Comparison of ENCODE assay signal across 21 cellular contexts in the genomic region with DNA sequence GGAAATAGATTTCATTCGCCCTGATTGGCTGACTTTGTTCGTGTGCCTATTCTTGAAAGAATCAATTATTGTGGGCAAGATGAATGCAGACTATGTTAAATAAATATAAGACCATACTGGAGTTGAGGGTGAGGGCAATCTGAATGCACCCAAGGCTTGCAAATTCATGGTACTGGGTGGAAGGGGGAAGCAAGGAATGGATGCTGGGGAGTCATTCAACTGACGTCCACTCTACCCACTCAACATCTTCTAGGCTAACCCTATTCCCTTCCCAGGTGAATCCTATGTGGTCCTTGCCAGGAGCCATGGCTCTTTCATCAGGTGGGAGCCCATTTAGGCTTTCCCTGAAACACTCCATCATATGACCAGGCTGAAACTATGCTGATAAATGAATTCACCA. TPM values are rescaled to one million over a fixed set of nuclear protein-coding genes. Genes with fewer than 3 reads are reported as not detected.
DNase-seq lines count a peak whose midpoint lies in the region; ATAC-seq, FAIRE-seq and TF ChIP-seq lines count a peak whose summit lies in the region.
"Had no signal": no experiment of that assay in that cellular context is flagged by ENCODE, and none has a peak within 500 bp of the region (broad histone marks: within the 10 kb centered on the region; RNA-seq: fewer than 3 reads in every experiment).

No MANE protein-coding gene starts in this region.

- no peak for ATAC-seq in K562
- ATAC-seq in left ventricle myocardium superior, result no peak
- ATAC-seq: GM12878, GM23338 had no signal

- no peak for FAIRE-seq in K562 (lab: Jason Lieb, UNC)
- FAIRE-seq: G401.6, GM12878, GM18507, H54 had no signal

- H3K9me1 ChIP-seq in K562 (ENCODE audit: control insufficient read depth, insufficient read depth, low read length), result no peaks in the 10 kb centered on the region

- POLR2A ChIA-PET in K562 (lab: Yijun Ruan, JAX), result interaction anchor here (0.6 kb wide), 1 partner anchor 377 kb away, joined by 4 read pairs; no protein-coding TSS in a partner anchor

- in situ Hi-C loops in GM13976 (cut with MboI; ENCODE audit: low sequenced_read_pairs, unreplicated experiment) (no loop called here), K562 (cut with MboI) (no loop called here)

- H3K4me3 Mint-ChIP-seq in osteocyte (ENCODE audit: unreplicated experiment), result no peak overlapping the region
- H3K4me3 Mint-ChIP-seq: CD4-positive, alpha-beta memory T cell; GM23338 had no signal

- no peak overlapping the region for H3K27ac Mint-ChIP-seq in osteocyte (ENCODE audit: unreplicated experiment)
- H3K27ac Mint-ChIP-seq: CD4-positive, alpha-beta memory T cell; GM23338 had no signal

- H3K9me3 ChIP-seq in K562 (replicated peaks; ENCODE audit: control insufficient read depth, insufficient read depth, low read depth, low read length) (no peaks in the 10 kb centered on the region), smooth muscle cell (replicated peaks; ENCODE audit: low read depth) (no peaks in the 10 kb centered on the region)
- H3K9me3 ChIP-seq: HAP-1 had no signal

- H3K27ac ChIP-seq in K562 (ENCODE audit: extremely low read depth, low read depth, low read length), result no peak overlapping the region
- H3K27ac ChIP-seq in smooth muscle cell (ENCODE audit: low read depth), result no peak overlapping the region

- H3K4me1 ChIP-seq in K562 (replicated peaks in 1 of 2; ENCODE audit: control insufficient read depth in 2 of 2, insufficient read depth in 2 of 2, low read length in 2 of 2), result no peaks in the 10 kb centered on the region
- H3K4me1 ChIP-seq in smooth muscle cell (ENCODE audit: low read depth), result no peaks in the 10 kb centered on the region
- H3K4me1 ChIP-seq: HAP-1 had no signal

- no peak for TF ChIP-seq EP300 in K562 (IDR thresholded peaks at IDR 0.05; ENCODE audit: low read length)

- intact Hi-C loops in K562 (cut with micrococcal nuclease) (no loop called here), left ventricle myocardium superior (cut with micrococcal nuclease) (no loop called here)

- CTCF ChIA-PET in K562 (lab: Yijun Ruan, JAX; ENCODE audit: low intra/inter-chr PET ratio), result no interaction called here

- H3K4me2 ChIP-seq in K562 (ENCODE audit: insufficient read depth, low read length), result no peak overlapping the region
- H3K4me2 ChIP-seq in smooth muscle cell, result no peak overlapping the region
- H3K4me2 ChIP-seq: GM23338 had no signal

- H3K27me3 Mint-ChIP-seq in osteocyte (ENCODE audit: unreplicated experiment), result no peaks in the 10 kb centered on the region

- DNase-seq in GM13976 (ENCODE audit: low spot score) (peak; percentile 1), K562 (ENCODE audit: extremely low read depth in 1 of 4, low spot score in 3 of 4) (peak in 3 of 4 experiments; percentile 1 to 6 (median 3)), osteocyte (ENCODE audit: extremely low spot score, unreplicated experiment) (peak; percentile 62), NCI-H146 (lab: John Stamatoyannopoulos, UW) (no peak), left ventricle myocardium superior (no peak), smooth muscle cell (lab: John Stamatoyannopoulos, UW; ENCODE audit: unreplicated experiment) (no peak)
- DNase-seq: C1 segment of cervical spinal cord; Calu3; CD4-positive, alpha-beta memory T cell; COR-L47; DMS153; DND-41 had no signal

- H3K4me3 ChIP-seq in K562 (no peak overlapping the region), smooth muscle cell (no peak overlapping the region)
- H3K4me3 ChIP-seq: GM12878, GM23338, HAP-1 had no signal

- no peak for TF ChIP-seq POLR2A in K562 (conservative IDR thresholded peaks at IDR 0.05)

- no peak for TF ChIP-seq RAD21 in K562 (CRISPR knock-in tag; conservative IDR thresholded peaks at IDR 0.05 in 1 of 2, IDR thresholded peaks at IDR 0.05 in 1 of 2)

- H3K9ac ChIP-seq in K562 (ENCODE audit: insufficient read depth in 1 of 2, low read depth in 2 of 2, low read length in 2 of 2) (no peak overlapping the region), smooth muscle cell (ENCODE audit: low read depth) (no peak overlapping the region)

- no peaks in the 10 kb centered on the region for H4K20me1 ChIP-seq in K562 (replicated peaks; ENCODE audit: control insufficient read depth, insufficient read depth, low read length)
- H4K20me1 ChIP-seq in smooth muscle cell (ENCODE audit: low read depth), result no peaks in the 10 kb centered on the region

- no peaks in the 10 kb centered on the region for H3F3A ChIP-seq in smooth muscle cell (ENCODE audit: low read depth)

- no peaks in the 10 kb centered on the region for H3K79me2 ChIP-seq in K562 (ENCODE audit: control insufficient read depth, insufficient read depth, low read length)
- H3K79me2 ChIP-seq in smooth muscle cell (ENCODE audit: low read depth), result no peaks in the 10 kb centered on the region

- BruUV-seq in K562 (replicated peaks; lab: Mats Ljungman, UMichigan), result no TSS peak

- TF ChIP-seq CTCF in GM13976 (IDR thresholded peaks at IDR 0.05; ENCODE audit: borderline replicate concordance, control extremely low read depth, extremely low read depth, insufficient read depth, missing control alignments) (no peak), K562 (IDR thresholded peaks at IDR 0.05 in 2 of 3, conservative IDR thresholded peaks at IDR 0.05 in 1 of 3; ENCODE audit: insufficient read depth in 2 of 3, low read depth in 1 of 3, low read length in 3 of 3) (no peak), osteocyte (IDR thresholded peaks at IDR 0.05) (no peak), smooth muscle cell (IDR thresholded peaks at IDR 0.05; ENCODE audit: borderline replicate concordance, insufficient read depth, poor library complexity, severe bottlenecking) (no peak)

- H3K36me3 ChIP-seq in K562 (ENCODE audit: control insufficient read depth, insufficient read depth, low read length) (no peaks in the 10 kb centered on the region), smooth muscle cell (ENCODE audit: low read depth) (no peaks in the 10 kb centered on the region)
- H3K36me3 ChIP-seq: HAP-1 had no signal

- no peak overlapping the region for H2AFZ ChIP-seq in K562 (ENCODE audit: low read depth, low read length)
- H2AFZ ChIP-seq in smooth muscle cell (ENCODE audit: low read depth), result no peak overlapping the region
- H2AFZ ChIP-seq: GM23338 had no signal

- H3K9me3 Mint-ChIP-seq in osteocyte (ENCODE audit: unreplicated experiment), result peaks cover 8% of the 10 kb centered on the region

- H3K27me3 ChIP-seq in K562 (ENCODE audit: control insufficient read depth in 2 of 2, insufficient read depth in 2 of 2, low read length in 2 of 2) (peaks cover 2 to 6% of the 10 kb centered on the region in 2 experiments; a peak in 2 of 5 replicates), smooth muscle cell (ENCODE audit: low read depth) (no peaks in the 10 kb centered on the region)

- H3K4me1 Mint-ChIP-seq in osteocyte (ENCODE audit: unreplicated experiment), result no peaks in the 10 kb centered on the region
- H3K4me1 Mint-ChIP-seq: CD4-positive, alpha-beta memory T cell had no signal

- H3K36me3 Mint-ChIP-seq in osteocyte (ENCODE audit: unreplicated experiment), result no peaks in the 10 kb centered on the region
- H3K36me3 Mint-ChIP-seq: CD4-positive, alpha-beta memory T cell had no signal

- 0% methylated on average over 3 of the region's 3 CpGs for WGBS in K562 (ENCODE audit: insufficient coverage, low coverage, missing lambda C conversion rate)
- WGBS in smooth muscle cell (ENCODE audit: low lambda C conversion rate), result 68% methylated on average over 3 of the region's 3 CpGs

RNA-seq across cellular contexts. Expression of a gene that starts 5.7 kb away (rescaled TPM):
- total RNA-seq in K562 (2011; cell fraction: chromatin; rRNA removed; ENCODE audit: low replicate concordance), result not detected in 2 replicates
- total RNA-seq in K562 (2011; cell fraction: nucleolus; rRNA removed), result not detected in 2 replicates
- total RNA-seq in K562 (2011; cell fraction: nucleoplasm; rRNA removed), result not detected in 2 replicates
- not detected in 2 replicates for total RNA-seq in K562 (2014; rRNA removed)
- not detected in 2 replicates for total RNA-seq in K562 (2014; rRNA removed; fragmentation: Illumina TruSeq; extraction: Trizol)
- total RNA-seq in K562 (2015; rRNA removed; fragmentation: Illumina TruSeq; extraction: Trizol), result not detected in 2 replicates
- 0.56 and 0.69 TPM in 2 replicates for total RNA-seq in K562 (2021)
- not detected in 2 replicates for polyA plus RNA-seq in K562 (2011; rRNA removed)
- not detected in 2 replicates for polyA plus RNA-seq in K562 (2011; cell fraction: cytosol; rRNA removed)
- polyA plus RNA-seq in K562 (2011; cell fraction: nucleus; rRNA removed), result not detected in 2 replicates
- polyA plus RNA-seq in K562 (2012), result not detected in 2 replicates
- polyA plus RNA-seq in K562 (2014; fragmentation: Illumina TruSeq; extraction: Trizol), result not detected in 2 replicates
- not detected for polyA plus RNA-seq in K562 (2014; fragmentation: Nextera tagmentation; extraction: Ambion mirVana)
- not detected in 2 replicates for polyA plus RNA-seq in K562 (2014; rRNA removed)
- not detected in 2 replicates for polyA minus RNA-seq in K562 (2011; rRNA and poly(A)+ RNA removed)
- not detected in 2 replicates for polyA minus RNA-seq in K562 (2011; cell fraction: cytosol; rRNA and poly(A)+ RNA removed)
- not detected in 2 replicates for polyA minus RNA-seq in K562 (2011; cell fraction: nucleus; rRNA and poly(A)+ RNA removed)
- total RNA-seq in osteocyte, result not detected in 2 replicates
- total RNA-seq in left ventricle myocardium superior, result 16.1 TPM
- not detected in 2 replicates for total RNA-seq in smooth muscle cell
- polyA plus RNA-seq in smooth muscle cell, result 0.13 TPM in 1 of 2 replicates, not detected in the other
- total RNA-seq: A172; A673; CD4-positive, alpha-beta memory T cell; GM23338 had no signal
- polyA plus RNA-seq: BJ, GM12878, GM23338 had no signal

Comparison
In these comparisons a context has a peak if more than half of its experiments do, and no peak if none do; other contexts are left out.
1. DNase-seq: peak in GM13976 (single experiment), K562 (3 of 4) and osteocyte (single experiment); none in NCI-H146 (single experiment), left ventricle myocardium superior (single experiment) and smooth muscle cell (single experiment).
2. RNA of a gene that starts 5.7 kb away (total RNA-seq): 16.1 TPM in left ventricle myocardium superior (single experiment); 0.56 to 0.69 TPM in K562, not detected in osteocyte and not detected in smooth muscle cell; every median in the first group is over 10 times any median in the second.